ENCODE assay signal across 8 cellular contexts in the genomic region with DNA sequence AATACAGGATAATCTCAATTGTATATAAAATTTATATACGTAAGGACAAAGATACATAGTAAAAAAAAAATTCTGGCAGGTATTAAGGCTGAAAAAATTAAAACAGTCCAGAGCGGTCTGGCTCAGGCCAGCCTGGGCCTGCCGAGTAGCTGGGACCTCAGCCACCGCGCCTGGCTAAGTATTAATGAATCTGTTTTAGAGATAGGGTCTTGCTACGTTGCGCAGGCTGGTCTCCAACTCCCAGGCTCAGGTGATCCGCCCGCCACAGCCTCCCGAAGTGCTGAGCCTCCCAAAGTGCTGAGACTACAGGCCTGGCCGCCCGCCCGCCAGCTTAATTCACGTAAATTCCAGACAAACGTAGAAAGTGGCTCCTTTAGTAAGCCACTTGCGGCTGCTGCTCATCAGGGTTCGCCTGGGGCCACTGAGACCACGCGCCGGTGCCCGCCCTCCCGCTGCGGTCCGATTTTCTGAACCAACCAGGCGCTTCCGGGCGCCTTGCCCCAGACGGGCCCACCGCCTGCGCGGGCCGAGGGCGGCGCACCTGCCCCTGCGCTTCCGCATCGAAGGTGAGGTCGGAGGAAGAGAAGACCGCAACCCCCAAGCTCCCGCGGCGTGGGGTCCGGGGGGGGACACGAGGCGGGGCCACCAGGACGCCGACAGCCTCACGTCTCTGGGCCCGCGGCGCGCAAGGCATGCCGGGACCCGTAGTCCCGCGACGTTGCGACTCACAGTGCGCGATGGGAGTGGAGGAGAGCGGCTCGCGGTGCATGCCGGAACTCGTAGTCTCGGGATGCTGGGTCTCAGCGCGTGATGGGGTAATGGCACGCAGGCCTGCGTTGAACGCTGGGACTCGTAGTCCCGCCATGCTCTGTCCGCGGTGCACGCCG. TPM values are rescaled to one million over a fixed set of nuclear protein-coding genes. Genes with fewer than 3 reads are reported as not detected.
DNase-seq lines count a peak whose midpoint lies in the region; FAIRE-seq and TF ChIP-seq lines count a peak whose summit lies in the region.

No MANE protein-coding gene starts in this region.

- peak overlapping the region; percentile 85 for H3K4me3 ChIP-seq in neuron (ENCODE audit: low read length)

- no peaks in the 10 kb centered on the region for H3K27me3 ChIP-seq in neuron (ENCODE audit: insufficient read depth, low read length)

- no peaks in the 10 kb centered on the region for H3K9me3 Mint-ChIP-seq in HFFc6
- H3K9me3 Mint-ChIP-seq in activated naive CD4-positive, alpha-beta T cell treated with anti-CD3 and anti-CD28 coated beads, Interleukin-2, amount 10 ng/mL, durations not matched to agents 7 days and 5 days = peaks cover 13% of the 10 kb centered on the region

- peaks cover 17% of the 10 kb centered on the region for H3K36me3 ChIP-seq in neuron (ENCODE audit: insufficient read depth, low read length)

- H3K36me3 Mint-ChIP-seq in HFFc6 (ENCODE audit: low read depth) = peaks cover 6% of the 10 kb centered on the region
- H3K36me3 Mint-ChIP-seq in activated naive CD4-positive, alpha-beta T cell treated with anti-CD3 and anti-CD28 coated beads, Interleukin-2, amount 10 ng/mL, durations not matched to agents 7 days and 5 days = peaks cover 57% of the 10 kb centered on the region

- H3K4me1 ChIP-seq in neuron (ENCODE audit: insufficient read depth, low read length) = peaks cover 25% of the 10 kb centered on the region

- no peaks in the 10 kb centered on the region for H3K9me3 ChIP-seq in neuron (ENCODE audit: low read length)

- FAIRE-seq in frontal cortex (lab: Jason Lieb, UNC) = no peak

- peak overlapping the region; percentile 98 for H3K27ac Mint-ChIP-seq in HFFc6
- peak overlapping the region; percentile 99 for H3K27ac Mint-ChIP-seq in activated naive CD4-positive, alpha-beta T cell treated with anti-CD3 and anti-CD28 coated beads, Interleukin-2, amount 10 ng/mL, durations not matched to agents 7 days and 5 days

- H3K4me1 Mint-ChIP-seq in HFFc6 (ENCODE audit: low read depth) = peaks cover 32% of the 10 kb centered on the region
- peaks cover 58% of the 10 kb centered on the region for H3K4me1 Mint-ChIP-seq in activated naive CD4-positive, alpha-beta T cell treated with anti-CD3 and anti-CD28 coated beads, Interleukin-2, amount 10 ng/mL, durations not matched to agents 7 days and 5 days

- peak; percentile 97 for DNase-seq in GM04504 (ENCODE audit: low read depth)
- DNase-seq in HFFc6 = peak; percentile 98
- DNase-seq in NAMALWA (ENCODE audit: low spot score) = peak; percentile 99
- DNase-seq in SK-MEL-5 (ENCODE audit: low read depth, low spot score) = peak; percentile 98
- DNase-seq in activated naive CD4-positive, alpha-beta T cell treated with anti-CD3 and anti-CD28 coated beads, Interleukin-2, amount 10 ng/mL, durations not matched to agents 7 days and 5 days = peak; percentile 99
- DNase-seq in frontal cortex (ENCODE audit: low spot score in 2 of 2) = peak; percentile 99 to 100
- DNase-seq in stromal cell of bone marrow (ENCODE audit: low read depth) = peak; percentile 97

- in situ Hi-C loops in SK-MEL-5 (cut with HindIII; ENCODE audit: low pct_unique_long_range_greater_than_20kb, low sequenced_read_pairs) = no loop called here

- H3K27me3 Mint-ChIP-seq in HFFc6 (ENCODE audit: insufficient read depth) = no peaks in the 10 kb centered on the region
- H3K27me3 Mint-ChIP-seq in activated naive CD4-positive, alpha-beta T cell treated with anti-CD3 and anti-CD28 coated beads, Interleukin-2, amount 10 ng/mL, durations not matched to agents 7 days and 5 days = no peaks in the 10 kb centered on the region

- H3K4me3 Mint-ChIP-seq in HFFc6 = peak overlapping the region; percentile 94
- H3K4me3 Mint-ChIP-seq in activated naive CD4-positive, alpha-beta T cell treated with anti-CD3 and anti-CD28 coated beads, Interleukin-2, amount 10 ng/mL, durations not matched to agents 7 days and 5 days = peak overlapping the region; percentile 90

- peak overlapping the region; percentile 91 for H2AFZ ChIP-seq in neuron (ENCODE audit: low read depth, low read length)

- CTCF ChIA-PET in activated naive CD4-positive, alpha-beta T cell treated with anti-CD3 and anti-CD28 coated beads, Interleukin-2, amount 10 ng/mL, durations not matched to agents 7 days and 5 days (lab: Charles Lee) = interaction anchor here (0.7 to 1.3 kb wide), 2 partner anchors 156 to 275 kb away, joined by 3 read pairs; no protein-coding TSS in a partner anchor

- TF ChIP-seq CTCF in HFFc6 (IDR thresholded peaks at IDR 0.05) = no peak

RNA-seq across cellular contexts. Expression of gene CTDP1, which starts 0.7 kb away (rescaled TPM):
- 10 to 100 TPM; 15.6 to 18.2 (median 16.6) TPM for total RNA-seq in HFFc6 (2021; fragmentation: NEBNext Ultra II Directional; extraction: Animal tissue kit (Norgen Biotek cat#: 25700))
- total RNA-seq in SK-MEL-5 (2014; rRNA removed; shearing (Covaris generic)) = 17.6 and 21.6 TPM in 2 replicates
- polyA plus RNA-seq in SK-MEL-5 (2015; cell fraction: cytosol; rRNA removed) = 21.5 and 26.4 TPM in 2 replicates
- 11.3 and 15.9 TPM in 2 replicates for polyA plus RNA-seq in SK-MEL-5 (2015; cell fraction: nucleus; rRNA removed)
- 16.7 TPM for total RNA-seq in frontal cortex

Comparison
In these comparisons a context has a peak if more than half of its experiments do, and no peak if none do; other contexts are left out.
1. Peak in every context shown above with its lines: DNase-seq and H3K4me3 ChIP-seq.